12 cellular contexts compared by ENCODE assay signal in the genomic region with DNA sequence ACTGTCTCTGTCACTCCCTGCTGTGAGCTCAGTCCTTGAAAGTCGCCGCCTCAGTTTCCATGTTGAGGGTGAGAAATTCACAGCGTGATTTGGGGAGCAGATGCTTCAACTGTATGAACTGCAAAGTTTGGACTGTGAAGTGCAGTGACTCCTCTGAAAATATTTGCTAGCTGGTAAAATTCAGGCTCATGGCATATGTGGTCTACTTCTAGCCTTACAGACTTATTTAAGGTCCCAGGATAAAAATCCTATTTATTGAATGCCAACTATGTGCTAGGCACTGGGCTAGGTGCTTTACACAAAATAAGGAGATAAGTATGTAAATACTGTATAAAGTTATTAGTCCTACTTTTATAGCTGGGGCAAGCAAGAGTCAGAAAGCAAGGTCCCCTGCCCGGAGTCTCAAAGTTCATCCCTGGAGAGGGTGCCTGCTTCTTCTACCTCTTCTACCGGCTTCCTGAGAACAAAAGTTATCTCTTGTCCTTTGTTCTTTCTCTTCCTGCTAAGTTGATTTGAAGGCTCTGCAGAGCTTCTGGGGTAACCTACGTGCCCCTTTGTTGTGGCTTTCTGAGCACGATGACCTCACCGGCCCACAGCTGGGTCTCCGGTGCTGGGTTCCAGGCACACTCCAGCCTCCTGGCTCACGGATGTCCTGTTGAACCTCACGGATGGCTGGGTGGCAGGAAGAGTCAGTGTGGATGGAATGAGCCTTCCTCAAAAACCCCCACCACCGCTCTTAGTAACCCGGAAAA.
DNase-seq lines count a peak whose midpoint lies in the region; ATAC-seq and TF ChIP-seq lines count a peak whose summit lies in the region.
"Had no signal": no experiment of that assay in that cellular context is flagged by ENCODE, and none has a peak within 500 bp of the region (broad histone marks: within the 10 kb centered on the region; RNA-seq: fewer than 3 reads in every experiment).

No MANE protein-coding gene starts in this region.

- no peaks in the 10 kb centered on the region for H3K9me3 ChIP-seq in CD4-positive, alpha-beta T cell (ENCODE audit: control insufficient read depth, low read length)
- H3K9me3 ChIP-seq in naive thymus-derived CD4-positive, alpha-beta T cell (ENCODE audit: control insufficient read depth in 2 of 3, low read length in 3 of 3) = no peaks in the 10 kb centered on the region

- H3K4me3 Mint-ChIP-seq in CD4-positive, alpha-beta T cell = peak overlapping the region; percentile 83
- H3K4me3 Mint-ChIP-seq in activated naive CD4-positive, alpha-beta T cell treated with anti-CD3 and anti-CD28 coated beads for 36 hours = no peak overlapping the region
- H3K4me3 Mint-ChIP-seq in naive thymus-derived CD4-positive, alpha-beta T cell = peak overlapping the region; percentile 58 to 87 (median 84)
- H3K4me3 Mint-ChIP-seq in Calu3 (ENCODE audit: low read depth, unreplicated experiment) = no peak overlapping the region

- H3K36me3 Mint-ChIP-seq in CD4-positive, alpha-beta T cell (ENCODE audit: low read depth) = peaks cover 9% of the 10 kb centered on the region
- H3K36me3 Mint-ChIP-seq in activated naive CD4-positive, alpha-beta T cell treated with anti-CD3 and anti-CD28 coated beads for 36 hours (ENCODE audit: low read depth) = peaks cover 9% of the 10 kb centered on the region
- peaks cover 4 to 37% (median 9%) of the 10 kb centered on the region in 5 donors for H3K36me3 Mint-ChIP-seq in naive thymus-derived CD4-positive, alpha-beta T cell
- no peaks in the 10 kb centered on the region for H3K36me3 Mint-ChIP-seq in Calu3 (ENCODE audit: insufficient read depth, unreplicated experiment)

- intact Hi-C loops in CD4-positive, alpha-beta T cell (cut with DNase I, micrococcal nuclease) = loop anchor here in 1 of 2 experiments (10.0 kb wide), 1 partner anchor 55 kb away; no protein-coding TSS in a partner anchor
- intact Hi-C loops in activated naive CD4-positive, alpha-beta T cell treated with anti-CD3 and anti-CD28 coated beads for 36 hours (cut with micrococcal nuclease) = no loop called here
- intact Hi-C loops in naive thymus-derived CD4-positive, alpha-beta T cell (cut with micrococcal nuclease) = loop anchor here in 1 of 2 donors (1.0 kb wide), 1 partner anchor 25 kb away; no protein-coding TSS in a partner anchor
- intact Hi-C loops in Calu3 (cut with micrococcal nuclease; ENCODE audit: unreplicated experiment) = loop anchor here (10.0 kb wide), 1 partner anchor 115 kb away; the partner anchor contains the start of gene SOCS1

- peak overlapping the region; percentile 40 for H3K27ac Mint-ChIP-seq in CD4-positive, alpha-beta T cell
- H3K27ac Mint-ChIP-seq in activated naive CD4-positive, alpha-beta T cell treated with anti-CD3 and anti-CD28 coated beads for 36 hours = peak overlapping the region; percentile 5
- peak overlapping the region; percentile 18 to 87 (median 77) for H3K27ac Mint-ChIP-seq in naive thymus-derived CD4-positive, alpha-beta T cell
- H3K27ac Mint-ChIP-seq in Calu3 (ENCODE audit: unreplicated experiment) = no peak overlapping the region

- H3K27me3 Mint-ChIP-seq in CD4-positive, alpha-beta T cell = no peaks in the 10 kb centered on the region
- H3K27me3 Mint-ChIP-seq in activated naive CD4-positive, alpha-beta T cell treated with anti-CD3 and anti-CD28 coated beads for 36 hours (ENCODE audit: low read depth) = no peaks in the 10 kb centered on the region
- H3K27me3 Mint-ChIP-seq in naive thymus-derived CD4-positive, alpha-beta T cell = no peaks in the 10 kb centered on the region
- no peaks in the 10 kb centered on the region for H3K27me3 Mint-ChIP-seq in Calu3 (ENCODE audit: unreplicated experiment)

- H3K4me1 Mint-ChIP-seq in CD4-positive, alpha-beta T cell (ENCODE audit: low read depth) = peaks cover 40% of the 10 kb centered on the region
- H3K4me1 Mint-ChIP-seq in activated naive CD4-positive, alpha-beta T cell treated with anti-CD3 and anti-CD28 coated beads for 36 hours (ENCODE audit: low read depth) = peaks cover 42% of the 10 kb centered on the region
- peaks cover 25 to 68% (median 58%) of the 10 kb centered on the region in 7 donors for H3K4me1 Mint-ChIP-seq in naive thymus-derived CD4-positive, alpha-beta T cell
- no peaks in the 10 kb centered on the region for H3K4me1 Mint-ChIP-seq in Calu3 (ENCODE audit: low read depth, unreplicated experiment)

- TF ChIP-seq CTCF in CD4-positive, alpha-beta T cell (IDR thresholded peaks at IDR 0.05) = no peak
- TF ChIP-seq CTCF in Calu3 (IDR thresholded peaks at IDR 0.05; ENCODE audit: unreplicated experiment) = no peak

- peaks cover 0 to 37% of the 10 kb centered on the region in 2 donors for H3K4me1 ChIP-seq in naive thymus-derived CD4-positive, alpha-beta T cell (ENCODE audit: control insufficient read depth in 2 of 2, insufficient read depth in 2 of 2, low read length in 2 of 2)

- H3K27me3 ChIP-seq in CD4-positive, alpha-beta T cell (ENCODE audit: control insufficient read depth, insufficient read depth, low read length) = no peaks in the 10 kb centered on the region
- H3K27me3 ChIP-seq in naive thymus-derived CD4-positive, alpha-beta T cell (ENCODE audit: control insufficient read depth in 2 of 2, insufficient read depth in 2 of 2, low read length in 2 of 2) = no peaks in the 10 kb centered on the region

- no peaks in the 10 kb centered on the region for H3K9me3 Mint-ChIP-seq in CD4-positive, alpha-beta T cell
- H3K9me3 Mint-ChIP-seq in activated naive CD4-positive, alpha-beta T cell treated with anti-CD3 and anti-CD28 coated beads for 36 hours = no peaks in the 10 kb centered on the region
- no peaks in the 10 kb centered on the region for H3K9me3 Mint-ChIP-seq in naive thymus-derived CD4-positive, alpha-beta T cell
- no peaks in the 10 kb centered on the region for H3K9me3 Mint-ChIP-seq in Calu3 (ENCODE audit: low read depth, unreplicated experiment)

- peak overlapping the region; percentile 8 for H3K27ac ChIP-seq in CD4-positive, alpha-beta T cell (ENCODE audit: low read depth, low read length)
- peak overlapping the region; percentile 18 for H3K27ac ChIP-seq in naive thymus-derived CD4-positive, alpha-beta T cell (ENCODE audit: low read depth, low read length)
- H3K27ac ChIP-seq: C4-2B, WERI-Rb-1 had no signal

- DNase-seq in CD4-positive, alpha-beta T cell = peak in 8 of 10 experiments; percentile 3 to 41 (median 20)
- peak; percentile 91 for DNase-seq in RPMI7951 (ENCODE audit: low read depth)
- peak; percentile 67 for DNase-seq in activated naive CD4-positive, alpha-beta T cell treated with anti-CD3 and anti-CD28 coated beads for 36 hours
- peak in 8 of 9 donors; percentile 19 to 62 (median 49) for DNase-seq in naive thymus-derived CD4-positive, alpha-beta T cell
- DNase-seq in HT-29 (ENCODE audit: low spot score) = no peak
- DNase-seq in Calu3 = no peak
- DNase-seq: cerebellar nuclear complex, mammary epithelial cell, WERI-Rb-1 had no signal

- H3K36me3 ChIP-seq in naive thymus-derived CD4-positive, alpha-beta T cell (ENCODE audit: control insufficient read depth in 2 of 3, insufficient read depth in 3 of 3, low read length in 3 of 3) = no peaks in the 10 kb centered on the region
- H3K36me3 ChIP-seq: WERI-Rb-1 had no signal

- POLR2A ChIA-PET in CD4-positive, alpha-beta T cell (lab: Charles Lee) = interaction anchor here (0.6 to 1.8 kb wide), 2 partner anchors 115 to 116 kb away, joined by 3 to 9 read pairs; partner anchors contain the start of gene SOCS1
- POLR2A ChIA-PET in naive thymus-derived CD4-positive, alpha-beta T cell (lab: Charles Lee) = interaction anchor here (0.6 to 2.4 kb wide), 3 partner anchors 85 to 116 kb away, joined by 3 to 10 read pairs (median 3); partner anchors contain the start of gene SOCS1

- CTCF ChIA-PET in CD4-positive, alpha-beta T cell (lab: Charles Lee) = interaction anchor here (0.9 kb wide), 1 partner anchor 11 kb away, joined by 3 read pairs; no protein-coding TSS in a partner anchor
- CTCF ChIA-PET in activated naive CD4-positive, alpha-beta T cell treated with anti-CD3 and anti-CD28 coated beads for 36 hours (lab: Charles Lee) = interaction anchor here (1.0 to 1.7 kb wide), 2 partner anchors 45 to 175 kb away, joined by 3 to 6 read pairs; no protein-coding TSS in a partner anchor
- CTCF ChIA-PET in naive thymus-derived CD4-positive, alpha-beta T cell (lab: Charles Lee) = interaction anchor here (1.1 kb wide), 1 partner anchor 79 kb away, joined by 3 read pairs; no protein-coding TSS in a partner anchor
- CTCF ChIA-PET in Calu3 (lab: Charles Lee) = no interaction called here

- peak overlapping the region; percentile 11 for H3K4me3 ChIP-seq in naive thymus-derived CD4-positive, alpha-beta T cell (ENCODE audit: low read length)

- BruUV-seq in Calu3 (replicated peaks; lab: Mats Ljungman, UMichigan) = no TSS peak

- peak; percentile 63 for ATAC-seq in CD4-positive, alpha-beta T cell (ENCODE audit: poor library complexity)
- ATAC-seq in naive thymus-derived CD4-positive, alpha-beta T cell = peak; percentile 71
- ATAC-seq in HG02884 (IDR thresholded peaks at IDR 0.05; ENCODE audit: unreplicated experiment) (no peak), HG03108 (IDR thresholded peaks at IDR 0.05; ENCODE audit: unreplicated experiment) (no peak)

Comparison
In these comparisons a context has a peak if more than half of its experiments do, and no peak if none do; other contexts are left out.
1. ATAC-seq: peak in CD4-positive, alpha-beta T cell (single experiment) and naive thymus-derived CD4-positive, alpha-beta T cell (single experiment); none in HG02884 (single experiment) and HG03108 (single experiment).
2. DNase-seq: peak in CD4-positive, alpha-beta T cell (8 of 10), RPMI7951 (single experiment), activated naive CD4-positive, alpha-beta T cell treated with anti-CD3 and anti-CD28 coated beads for 36 hours (single experiment) and naive thymus-derived CD4-positive, alpha-beta T cell (8 of 9); none in HT-29 (single experiment) and Calu3 (single experiment).
3. H3K4me3 Mint-ChIP-seq: peak in CD4-positive, alpha-beta T cell (single experiment) and naive thymus-derived CD4-positive, alpha-beta T cell (10 of 10); none in activated naive CD4-positive, alpha-beta T cell treated with anti-CD3 and anti-CD28 coated beads for 36 hours (single experiment) and Calu3 (single experiment).